In the genomic region with DNA sequence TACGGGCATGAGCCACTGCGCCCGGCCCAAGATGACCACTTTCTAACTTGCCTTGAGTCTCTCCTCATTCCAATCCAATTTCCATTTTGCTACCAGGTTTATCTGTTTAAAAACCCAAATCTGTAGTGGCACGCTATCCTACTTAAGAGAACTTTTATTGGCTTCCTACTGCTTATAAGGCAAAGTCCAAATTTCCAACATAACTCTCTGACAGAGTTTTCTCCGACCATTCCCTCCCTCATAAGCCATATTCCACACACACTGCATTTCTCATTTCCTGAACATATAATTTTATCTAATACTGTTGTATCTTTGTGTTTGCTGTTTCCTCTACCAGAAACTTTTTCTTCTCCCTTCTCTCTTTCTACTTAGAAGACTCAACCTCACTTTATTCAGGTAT, we compare ENCODE assay signal across 15 cellular contexts. TPM values are rescaled to one million over a fixed set of nuclear protein-coding genes. Genes with fewer than 3 reads are reported as not detected.
DNase-seq lines count a peak whose midpoint lies in the region; ATAC-seq and TF ChIP-seq lines count a peak whose summit lies in the region.
"Had no signal": no experiment of that assay in that cellular context is flagged by ENCODE, and none has a peak within 500 bp of the region (broad histone marks: within the 10 kb centered on the region; RNA-seq: fewer than 3 reads in every experiment).

No MANE protein-coding gene starts in this region.

- H3K9me3 ChIP-seq in colonic mucosa: no peaks in the 10 kb centered on the region
- H3K9me3 ChIP-seq: BE2C had no signal

- H3K27me3 ChIP-seq in colonic mucosa: no peaks in the 10 kb centered on the region
- H3K27me3 ChIP-seq: BE2C had no signal

- peaks cover 5% of the 10 kb centered on the region for H3K36me3 ChIP-seq in colonic mucosa

- H3K27ac Mint-ChIP-seq in activated naive CD8-positive, alpha-beta T cell treated with anti-CD3 and anti-CD28 coated beads, Interleukin-2, amount 50 U/mL, for 24 hours: peak overlapping the region; percentile 6
- H3K27ac Mint-ChIP-seq in activated naive CD8-positive, alpha-beta T cell treated with anti-CD3 and anti-CD28 coated beads for 36 hours: no peak overlapping the region
- peak overlapping the region; percentile 43 to 44 for H3K27ac Mint-ChIP-seq in T-cell
- H3K27ac Mint-ChIP-seq in endothelial cell (ENCODE audit: unreplicated experiment): no peak overlapping the region
- H3K27ac Mint-ChIP-seq in osteocyte (ENCODE audit: unreplicated experiment): peak overlapping the region; percentile 24
- H3K27ac Mint-ChIP-seq: CD4-positive, alpha-beta memory T cell; H9 had no signal

- POLR2A ChIA-PET in T-cell (lab: Charles Lee): no interaction called here

- H3K4me1 ChIP-seq in colonic mucosa: no peaks in the 10 kb centered on the region
- H3K4me1 ChIP-seq: BE2C had no signal

- ATAC-seq in activated naive CD8-positive, alpha-beta T cell treated with anti-CD3 and anti-CD28 coated beads, Interleukin-2, amount 50 U/mL, for 24 hours: no peak
- no peak for ATAC-seq in T-cell (replicated peaks in 1 of 4)

- H3K36me3 Mint-ChIP-seq in activated naive CD8-positive, alpha-beta T cell treated with anti-CD3 and anti-CD28 coated beads, Interleukin-2, amount 50 U/mL, for 24 hours (ENCODE audit: low read depth): peaks cover 73% of the 10 kb centered on the region
- peaks cover 54% of the 10 kb centered on the region for H3K36me3 Mint-ChIP-seq in activated naive CD8-positive, alpha-beta T cell treated with anti-CD3 and anti-CD28 coated beads for 36 hours
- H3K36me3 Mint-ChIP-seq in T-cell: peaks cover 67% of the 10 kb centered on the region
- peaks cover 51% of the 10 kb centered on the region for H3K36me3 Mint-ChIP-seq in endothelial cell (ENCODE audit: low read depth, unreplicated experiment)
- H3K36me3 Mint-ChIP-seq in osteocyte (ENCODE audit: unreplicated experiment): peaks cover 67% of the 10 kb centered on the region

- no peaks in the 10 kb centered on the region for H3K27me3 Mint-ChIP-seq in activated naive CD8-positive, alpha-beta T cell treated with anti-CD3 and anti-CD28 coated beads, Interleukin-2, amount 50 U/mL, for 24 hours
- no peaks in the 10 kb centered on the region for H3K27me3 Mint-ChIP-seq in activated naive CD8-positive, alpha-beta T cell treated with anti-CD3 and anti-CD28 coated beads for 36 hours
- H3K27me3 Mint-ChIP-seq in T-cell (no peaks in the 10 kb centered on the region), endothelial cell (ENCODE audit: unreplicated experiment) (peaks cover 7% of the 10 kb centered on the region), osteocyte (ENCODE audit: unreplicated experiment) (no peaks in the 10 kb centered on the region)
- H3K27me3 Mint-ChIP-seq: CD4-positive, alpha-beta memory T cell had no signal

- H3K9ac ChIP-seq in colonic mucosa (ENCODE audit: low read depth in 2 of 2, low read length in 2 of 2): no peak overlapping the region

- no peak overlapping the region for H3K4me3 Mint-ChIP-seq in activated naive CD8-positive, alpha-beta T cell treated with anti-CD3 and anti-CD28 coated beads, Interleukin-2, amount 50 U/mL, for 24 hours
- no peak overlapping the region for H3K4me3 Mint-ChIP-seq in activated naive CD8-positive, alpha-beta T cell treated with anti-CD3 and anti-CD28 coated beads for 36 hours
- no peak overlapping the region for H3K4me3 Mint-ChIP-seq in T-cell
- H3K4me3 Mint-ChIP-seq in endothelial cell (ENCODE audit: unreplicated experiment): peak overlapping the region; percentile 15
- H3K4me3 Mint-ChIP-seq in osteocyte (ENCODE audit: unreplicated experiment): no peak overlapping the region
- H3K4me3 Mint-ChIP-seq: CD4-positive, alpha-beta memory T cell; H9 had no signal

- peaks cover 15% of the 10 kb centered on the region for H3K4me1 Mint-ChIP-seq in activated naive CD8-positive, alpha-beta T cell treated with anti-CD3 and anti-CD28 coated beads, Interleukin-2, amount 50 U/mL, for 24 hours
- peaks cover 14% of the 10 kb centered on the region for H3K4me1 Mint-ChIP-seq in activated naive CD8-positive, alpha-beta T cell treated with anti-CD3 and anti-CD28 coated beads for 36 hours
- peaks cover 25 to 32% (median 27%) of the 10 kb centered on the region in 3 donors for H3K4me1 Mint-ChIP-seq in T-cell
- H3K4me1 Mint-ChIP-seq in endothelial cell (ENCODE audit: unreplicated experiment): no peaks in the 10 kb centered on the region
- no peaks in the 10 kb centered on the region for H3K4me1 Mint-ChIP-seq in osteocyte (ENCODE audit: unreplicated experiment)
- H3K4me1 Mint-ChIP-seq: H9 had no signal

- intact Hi-C loops in colonic mucosa (cut with DNase I): no loop called here

- TF ChIP-seq CTCF in endothelial cell (IDR thresholded peaks at IDR 0.05; ENCODE audit: unreplicated experiment) (no peak), osteocyte (IDR thresholded peaks at IDR 0.05) (no peak), colonic mucosa (IDR thresholded peaks at IDR 0.05) (no peak)

- CTCF ChIA-PET in T-cell (lab: Charles Lee): no interaction called here

- peaks cover 5% of the 10 kb centered on the region for H3K9me3 Mint-ChIP-seq in activated naive CD8-positive, alpha-beta T cell treated with anti-CD3 and anti-CD28 coated beads, Interleukin-2, amount 50 U/mL, for 24 hours
- peaks cover 2% of the 10 kb centered on the region for H3K9me3 Mint-ChIP-seq in activated naive CD8-positive, alpha-beta T cell treated with anti-CD3 and anti-CD28 coated beads for 36 hours
- H3K9me3 Mint-ChIP-seq in T-cell (peaks cover 0 to 5% (median 0%) of the 10 kb centered on the region in 3 donors), endothelial cell (ENCODE audit: unreplicated experiment) (no peaks in the 10 kb centered on the region), osteocyte (ENCODE audit: unreplicated experiment) (no peaks in the 10 kb centered on the region)

- DNase-seq in activated naive CD8-positive, alpha-beta T cell treated with anti-CD3 and anti-CD28 coated beads, Interleukin-2, amount 50 U/mL, for 24 hours: no peak
- no peak for DNase-seq in activated naive CD8-positive, alpha-beta T cell treated with anti-CD3 and anti-CD28 coated beads for 36 hours
- no peak for DNase-seq in T-cell
- no peak for DNase-seq in endothelial cell (ENCODE audit: low spot score)
- no peak for DNase-seq in osteocyte (ENCODE audit: extremely low spot score, unreplicated experiment)
- no peak for DNase-seq in colonic mucosa
- DNase-seq in SW 1271 (lab: John Stamatoyannopoulos, UW): no peak
- no peak for DNase-seq in putamen (ENCODE audit: low spot score)
- DNase-seq: DND-41, GDM1, GOT3 had no signal

- no peak overlapping the region for H3K27ac ChIP-seq in colonic mucosa
- H3K27ac ChIP-seq: C4-2B had no signal

- H3K4me3 ChIP-seq in colonic mucosa: no peak overlapping the region

RNA-seq across cellular contexts. Expression of gene SF3A3, which starts 15.2 kb away (rescaled TPM):
- 100 to 1,000 TPM; 121 to 125 TPM for total RNA-seq in activated naive CD8-positive, alpha-beta T cell treated with anti-CD3 and anti-CD28 coated beads for 36 hours
- total RNA-seq in T-cell (10 to 100 TPM; 45.2 to 69.9 (median 53.0) TPM), endothelial cell (ENCODE audit: unreplicated experiment) (59.2 TPM), osteocyte (51.4 and 55.3 TPM in 2 replicates), colonic mucosa (10 to 100 TPM; 31.7 to 51.9 TPM)

RNA-seq across cellular contexts. Expression of gene INPP5B, which starts 27.7 kb away (rescaled TPM):
- 10 to 100 TPM; 26.6 to 27.7 TPM for total RNA-seq in activated naive CD8-positive, alpha-beta T cell treated with anti-CD3 and anti-CD28 coated beads for 36 hours
- total RNA-seq in T-cell (10 to 100 TPM; 27.9 to 35.8 (median 30.9) TPM), endothelial cell (ENCODE audit: unreplicated experiment) (18.4 TPM), osteocyte (36.2 and 36.5 TPM in 2 replicates), colonic mucosa (10 to 100 TPM; 14.3 to 24.6 TPM)

RNA-seq across cellular contexts. Expression of gene FHL3, which starts 30.7 kb away (rescaled TPM):
- 10 to 100 TPM; 26.5 to 27.7 TPM for total RNA-seq in activated naive CD8-positive, alpha-beta T cell treated with anti-CD3 and anti-CD28 coated beads for 36 hours
- 10 to 100 TPM in 2 of 5 donors, 1 to 10 TPM in 3; 4.1 to 19.3 (median 8.1) TPM for total RNA-seq in T-cell
- 142 TPM for total RNA-seq in endothelial cell (ENCODE audit: unreplicated experiment)
- total RNA-seq in osteocyte: 39.1 and 40.4 TPM in 2 replicates
- 1 to 10 TPM; 2.7 to 7.8 TPM for total RNA-seq in colonic mucosa

RNA-seq across cellular contexts. Expression of gene UTP11, which starts 38.0 kb away (rescaled TPM):
- 10 to 100 TPM; 83.5 to 89.2 TPM for total RNA-seq in activated naive CD8-positive, alpha-beta T cell treated with anti-CD3 and anti-CD28 coated beads for 36 hours
- total RNA-seq in T-cell: 10 to 100 TPM in 3 of 5 donors, 1 to 10 TPM in 2; 8.5 to 18.3 (median 15.9) TPM
- 44.7 TPM for total RNA-seq in endothelial cell (ENCODE audit: unreplicated experiment)
- total RNA-seq in osteocyte: 32.6 and 34.4 TPM in 2 replicates
- 10 to 100 TPM; 18.4 to 25.6 TPM for total RNA-seq in colonic mucosa

Comparison
In these comparisons a context has a peak if more than half of its experiments do, and no peak if none do; other contexts are left out.
1. H3K27ac Mint-ChIP-seq: peak in activated naive CD8-positive, alpha-beta T cell treated with anti-CD3 and anti-CD28 coated beads, Interleukin-2, amount 50 U/mL, for 24 hours (single experiment), T-cell (2 of 2) and osteocyte (single experiment); none in activated naive CD8-positive, alpha-beta T cell treated with anti-CD3 and anti-CD28 coated beads for 36 hours (single experiment) and endothelial cell (single experiment).